In genomic region chr13:29800687-29801086, GRCh38 we compare ENCODE assay signal across 2 cellular contexts.
A peak's percentile ranks its signal among the peaks of the same experiment; 100 is the strongest.
TF ChIP-seq lines count a peak whose summit lies in the region.

No MANE protein-coding gene starts in this region.

TF ChIP-seq in GM23338, 12 proteins besides CTCF, POLR2A, EP300 and RAD21:
- TF ChIP-seq EZH2 (IDR thresholded peaks at IDR 0.05; ENCODE audit: low read depth, unreplicated experiment) = no peak
- TF ChIP-seq ZNF114 (CRISPR knock-in tag; IDR thresholded peaks at IDR 0.05) = no peak
- no peak for TF ChIP-seq JUNB (IDR thresholded peaks at IDR 0.05; ENCODE audit: unreplicated experiment)
- TF ChIP-seq CREB1 (CRISPR knock-in tag; IDR thresholded peaks at IDR 0.05; ENCODE audit: low read depth) = no peak
- no peak for TF ChIP-seq ZNF331 (CRISPR knock-in tag; IDR thresholded peaks at IDR 0.05; ENCODE audit: low read depth)
TF ChIP-seq in GM23338: peak in this region for 0.

TF ChIP-seq in H1, 55 proteins besides CTCF, POLR2A, EP300 and RAD21:
- TF ChIP-seq TAF7 (optimal IDR thresholded peaks at IDR 0.05; ENCODE audit: borderline replicate concordance, low read depth, low read length) = no peak
- TF ChIP-seq CREB1 (IDR thresholded peaks at IDR 0.05) = no peak
- peak; percentile 40; the same call in 1 of the 2 replicates for TF ChIP-seq YY1 (IDR thresholded peaks at IDR 0.05; ENCODE audit: low read depth, low read length)
- TF ChIP-seq KDM1A (IDR thresholded peaks at IDR 0.05; ENCODE audit: borderline replicate concordance, low read length) = no peak
